ENCODE assay signal across 2 cellular contexts in genomic region chr11:48307760-48308386, GRCh38.
TF ChIP-seq lines count a peak whose summit lies in the region.

No MANE protein-coding gene starts in this region.

TF ChIP-seq in HCT116, 20 proteins besides CTCF, POLR2A, EP300 and RAD21:
- TF ChIP-seq SRF (IDR thresholded peaks at IDR 0.05; ENCODE audit: low read depth) (no peak), EZH2 (IDR thresholded peaks at IDR 0.05) (no peak), EZH2phosphoT487 (IDR thresholded peaks at IDR 0.05; ENCODE audit: borderline replicate concordance) (no peak), ZBTB33 (IDR thresholded peaks at IDR 0.05; ENCODE audit: extremely low read depth, insufficient replicate concordance, low read length) (no peak), FOSL1 (IDR thresholded peaks at IDR 0.05; ENCODE audit: low read depth) (no peak), CEBPB (IDR thresholded peaks at IDR 0.05; ENCODE audit: low read depth) (no peak), ELF1 (IDR thresholded peaks at IDR 0.05; ENCODE audit: borderline replicate concordance, low read depth) (no peak), CBX3 (IDR thresholded peaks at IDR 0.05; ENCODE audit: low read depth) (no peak), SP1 (IDR thresholded peaks at IDR 0.05; ENCODE audit: low read depth) (no peak), JUND (IDR thresholded peaks at IDR 0.05) (no peak), EGR1 (IDR thresholded peaks at IDR 0.05; ENCODE audit: low read depth) (no peak), SIN3A (IDR thresholded peaks at IDR 0.05; ENCODE audit: low read depth) (no peak), ZNF274 (IDR thresholded peaks at IDR 0.05; ENCODE audit: low read depth, low read length) (no peak)

TF ChIP-seq in GM12878, 131 proteins besides CTCF, POLR2A, EP300 and RAD21:
- TF ChIP-seq WRNIP1 (IDR thresholded peaks at IDR 0.05; ENCODE audit: borderline replicate concordance, low read depth, low read length) (no peak), TARDBP (IDR thresholded peaks at IDR 0.05; ENCODE audit: borderline replicate concordance) (no peak), CREM (IDR thresholded peaks at IDR 0.05; ENCODE audit: low read depth) (no peak), RUNX3 (IDR thresholded peaks at IDR 0.05; ENCODE audit: low read length) (no peak), NR2F1 (conservative IDR thresholded peaks at IDR 0.05) (peak; percentile 78), SREBF2 (IDR thresholded peaks at IDR 0.05; ENCODE audit: low read length) (no peak), BACH1 (IDR thresholded peaks at IDR 0.05; ENCODE audit: borderline replicate concordance) (no peak), ZNF592 (IDR thresholded peaks at IDR 0.05) (no peak), PBX3 (IDR thresholded peaks at IDR 0.05; ENCODE audit: insufficient replicate concordance, low read depth, low read length) (no peak), SMC3 (IDR thresholded peaks at IDR 0.05; ENCODE audit: borderline replicate concordance, low read length) (peak; percentile 65), SUZ12 (IDR thresholded peaks at IDR 0.05; ENCODE audit: unreplicated experiment) (no peak), NR2C1 (IDR thresholded peaks at IDR 0.05) (no peak), RAD51 (IDR thresholded peaks at IDR 0.05) (no peak)
